ENCODE assay signal across 26 cellular contexts in the genomic region with DNA sequence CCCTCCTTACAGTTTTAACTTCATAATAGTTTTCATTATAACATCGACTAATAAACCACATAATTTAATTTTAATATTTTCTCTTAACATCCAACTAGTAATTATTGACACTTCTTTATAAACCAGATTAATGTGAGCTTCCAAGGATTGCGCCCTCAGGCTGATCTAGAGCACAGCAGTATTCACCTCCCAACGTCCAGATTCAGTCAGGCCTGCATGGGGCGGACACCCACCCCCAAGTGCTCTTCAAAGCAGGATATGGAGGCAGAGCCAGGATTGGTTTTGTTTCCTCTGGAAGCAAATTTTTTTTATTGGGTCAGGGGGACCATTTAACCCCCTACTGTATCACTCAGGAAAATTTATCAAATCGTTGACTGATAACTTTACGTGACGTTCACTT.
"Had no signal": no experiment of that assay in that cellular context is flagged by ENCODE, and none has a peak within 500 bp of the region (broad histone marks: within the 10 kb centered on the region; RNA-seq: fewer than 3 reads in every experiment).

No MANE protein-coding gene starts in this region.

- H3K4me3 ChIP-seq: ascending aorta, cardiac muscle cell, K562, Peyer's patch, SJSA1 had no signal

- H3K27ac ChIP-seq: ascending aorta, brain microvascular endothelial cell, cardiac muscle cell, Peyer's patch, SJSA1 had no signal

- H3K4me1 ChIP-seq: ascending aorta, Peyer's patch had no signal

- H3K36me3 Mint-ChIP-seq: activated naive CD4-positive, alpha-beta T cell treated with anti-CD3 and anti-CD28 coated beads, Interleukin-2, amount 50 U/mL, for 72 hours had no signal

- ATAC-seq: activated naive CD4-positive, alpha-beta T cell treated with anti-CD3 and anti-CD28 coated beads, Interleukin-2, amount 50 U/mL, for 72 hours; activated naive CD8-positive, alpha-beta T cell treated with anti-CD3 and anti-CD28 coated beads, Interleukin-2, amount 50 U/mL, for 24 hours; K562; T-helper 17 cell had no signal

- H3K4me3 Mint-ChIP-seq: activated B cell treated with CpG ODN at 0.5 μM for 24 hours; activated CD4-positive, alpha-beta memory T cell treated with anti-CD3 and anti-CD28 coated beads, Interleukin-2, amount 10 ng/mL, durations not matched to agents 7 days and 5 days; activated CD4-positive, alpha-beta T cell treated with anti-CD3 and anti-CD28 coated beads, Interleukin-2, amount 10 ng/mL, durations not matched to agents 24 days and 14 days; activated naive CD8-positive, alpha-beta T cell treated with anti-CD3 and anti-CD28 coated beads, Interleukin-2, amount 50 U/mL, for 24 hours; T-helper 17 cell had no signal

- DNase-seq: activated B cell treated with CpG ODN at 0.5 μM for 24 hours; activated CD4-positive, alpha-beta memory T cell treated with anti-CD3 and anti-CD28 coated beads, Interleukin-2, amount 10 ng/mL, durations not matched to agents 7 days and 5 days; activated CD4-positive, alpha-beta T cell treated with anti-CD3 and anti-CD28 coated beads for 1 hour; activated CD4-positive, alpha-beta T cell treated with anti-CD3 and anti-CD28 coated beads, Interleukin-2, amount 10 ng/mL, durations not matched to agents 24 days and 14 days; activated CD8-positive, alpha-beta memory T cell treated with anti-CD3 and anti-CD28 coated beads, Interleukin-2, amount 50 U/mL, for 4 hours; activated effector memory CD4-positive, alpha-beta T cell treated with anti-CD3 and anti-CD28 coated beads, Interleukin-2, amount 50 U/mL, for 16 hours; activated naive CD4-positive, alpha-beta T cell treated with Interleukin-2 at 50 U/mL for 16 hours; activated naive CD8-positive, alpha-beta T cell treated with anti-CD3 and anti-CD28 coated beads, Interleukin-2, amount 50 U/mL, for 24 hours; activated T-cell treated with anti-CD3 and anti-CD28 coated beads, Interleukin-2, amount 50 U/mL, for 1 hour; amniotic stem cell; brain microvascular endothelial cell; Karpas-422; NCI-H1105 treated with DMSO at 0.1 percent for 48 hours; NCI-H1436 treated with DMSO at 0.1 percent for 48 hours; NCI-H187; NCI-H446; NCI-H524; Peyer's patch; SHP77; T-helper 17 cell; T-helper 9 cell had no signal

- H3K9me3 ChIP-seq: ascending aorta, Peyer's patch, SJSA1 had no signal

- H3K9me3 Mint-ChIP-seq: activated B cell treated with CpG ODN at 0.5 μM for 24 hours; activated CD4-positive, alpha-beta memory T cell treated with anti-CD3 and anti-CD28 coated beads, Interleukin-2, amount 10 ng/mL, durations not matched to agents 7 days and 5 days; activated CD4-positive, alpha-beta T cell treated with anti-CD3 and anti-CD28 coated beads, Interleukin-2, amount 10 ng/mL, durations not matched to agents 24 days and 14 days; activated naive CD4-positive, alpha-beta T cell treated with anti-CD3 and anti-CD28 coated beads, Interleukin-2, amount 50 U/mL, for 72 hours; activated naive CD8-positive, alpha-beta T cell treated with anti-CD3 and anti-CD28 coated beads, Interleukin-2, amount 50 U/mL, for 24 hours had no signal

- H3K27me3 Mint-ChIP-seq: activated B cell treated with CpG ODN at 0.5 μM for 24 hours; activated naive CD8-positive, alpha-beta T cell treated with anti-CD3 and anti-CD28 coated beads, Interleukin-2, amount 50 U/mL, for 24 hours had no signal

- H3K4me1 Mint-ChIP-seq: activated naive CD8-positive, alpha-beta T cell treated with anti-CD3 and anti-CD28 coated beads, Interleukin-2, amount 50 U/mL, for 24 hours had no signal

- H3K27ac Mint-ChIP-seq: activated B cell treated with CpG ODN at 0.5 μM for 24 hours; activated CD4-positive, alpha-beta memory T cell treated with anti-CD3 and anti-CD28 coated beads, Interleukin-2, amount 10 ng/mL, durations not matched to agents 7 days and 5 days; activated CD4-positive, alpha-beta T cell treated with anti-CD3 and anti-CD28 coated beads, Interleukin-2, amount 10 ng/mL, durations not matched to agents 24 days and 14 days; activated naive CD8-positive, alpha-beta T cell treated with anti-CD3 and anti-CD28 coated beads, Interleukin-2, amount 50 U/mL, for 24 hours; T-helper 17 cell had no signal

- H3K27me3 ChIP-seq: ascending aorta, brain microvascular endothelial cell, cardiac muscle cell, Peyer's patch, SJSA1 had no signal
